Comparison of ENCODE assay signal across 8 cellular contexts in genomic region chr4:80989921-80990544, GRCh38. TPM values are rescaled to one million over a fixed set of nuclear protein-coding genes. Genes with fewer than 3 reads are reported as not detected.
DNase-seq lines count a peak whose midpoint lies in the region; ATAC-seq and TF ChIP-seq lines count a peak whose summit lies in the region.

No MANE protein-coding gene starts in this region.

- TF ChIP-seq CTCF in cardiac muscle cell (IDR thresholded peaks at IDR 0.05; ENCODE audit: low read depth, low read length) (peak; percentile 72), neural crest cell (conservative IDR thresholded peaks at IDR 0.05) (peak; percentile 84)

- H3K9me3 Mint-ChIP-seq in neural crest cell, result peaks cover 3% of the 10 kb centered on the region

- no peaks in the 10 kb centered on the region for H3K36me3 ChIP-seq in cardiac muscle cell
- no peaks in the 10 kb centered on the region for H3K36me3 ChIP-seq in SJCRH30

- H3K27me3 ChIP-seq in cardiac muscle cell, result no peaks in the 10 kb centered on the region
- no peaks in the 10 kb centered on the region for H3K27me3 ChIP-seq in SJCRH30

- no peaks in the 10 kb centered on the region for H3K4me1 Mint-ChIP-seq in neural crest cell

- H3K4me1 ChIP-seq in cardiac muscle cell (ENCODE audit: low read depth) (no peaks in the 10 kb centered on the region), SJCRH30 (no peaks in the 10 kb centered on the region)

- no peaks in the 10 kb centered on the region for H3K36me3 Mint-ChIP-seq in neural crest cell (ENCODE audit: low read depth)

- no peak overlapping the region for H3K4me3 Mint-ChIP-seq in neural crest cell

- H3K27ac ChIP-seq in cardiac muscle cell (no peak overlapping the region), SJCRH30 (no peak overlapping the region)

- ATAC-seq in Right ventricle myocardium inferior, result no peak
- peak; percentile 65 for ATAC-seq in GM21825 (IDR thresholded peaks at IDR 0.05; ENCODE audit: unreplicated experiment)
- ATAC-seq in esophagus mucosa, result peak; percentile 23

- H3K27me3 Mint-ChIP-seq in neural crest cell (ENCODE audit: low read depth), result peaks cover 10% of the 10 kb centered on the region

- no peak overlapping the region for H3K27ac Mint-ChIP-seq in neural crest cell (ENCODE audit: unreplicated experiment)

- H3K9me3 ChIP-seq in cardiac muscle cell (ENCODE audit: low read depth) (no peaks in the 10 kb centered on the region), SJCRH30 (replicated peaks) (no peaks in the 10 kb centered on the region)

- intact Hi-C loops in Right ventricle myocardium inferior (cut with DNase I), result loop anchor here (5.0 kb wide), 1 partner anchor 628 kb away; no protein-coding TSS in a partner anchor

- DNase-seq in cardiac muscle cell (ENCODE audit: low read depth in 1 of 2, low spot score in 1 of 2), result peak; percentile 72 to 77
- no peak for DNase-seq in Right ventricle myocardium inferior (ENCODE audit: missing footprints)
- DNase-seq in M059J (ENCODE audit: low read depth), result peak; percentile 51
- DNase-seq in SJCRH30, result peak; percentile 38 to 80
- DNase-seq in neural crest cell (ENCODE audit: low read depth, low spot score), result peak; percentile 20
- DNase-seq in effector CD8-positive, alpha-beta T cell (lab: John Stamatoyannopoulos, UW), result no peak

- no peak overlapping the region for H3K4me3 ChIP-seq in cardiac muscle cell
- no peak overlapping the region for H3K4me3 ChIP-seq in SJCRH30

RNA-seq across cellular contexts. Expression of gene BMP3, which starts 40.5 kb away (rescaled TPM):
- total RNA-seq in cardiac muscle cell, result 0.03 TPM in 1 of 2 replicates, not detected in the other
- polyA plus RNA-seq in cardiac muscle cell, result 0.02 TPM in 1 of 2 replicates, not detected in the other
- total RNA-seq in Right ventricle myocardium inferior, result not detected
- not detected in 2 replicates for total RNA-seq in M059J (2014; rRNA removed; shearing (Covaris generic))
- 0.53 and 0.59 TPM in 2 replicates for total RNA-seq in SJCRH30 (2014; rRNA removed; shearing (Covaris generic))
- 0.28 TPM for total RNA-seq in esophagus mucosa
- 0.34 and 0.40 TPM in 2 replicates for total RNA-seq in neural crest cell

Comparison
In these comparisons a context has a peak if more than half of its experiments do, and no peak if none do; other contexts are left out.
1. DNase-seq: peak in cardiac muscle cell (2 of 2), M059J (single experiment), SJCRH30 (2 of 2) and neural crest cell (single experiment); none in Right ventricle myocardium inferior (single experiment) and effector CD8-positive, alpha-beta T cell (single experiment).